19 cellular contexts compared by ENCODE assay signal in the genomic region with DNA sequence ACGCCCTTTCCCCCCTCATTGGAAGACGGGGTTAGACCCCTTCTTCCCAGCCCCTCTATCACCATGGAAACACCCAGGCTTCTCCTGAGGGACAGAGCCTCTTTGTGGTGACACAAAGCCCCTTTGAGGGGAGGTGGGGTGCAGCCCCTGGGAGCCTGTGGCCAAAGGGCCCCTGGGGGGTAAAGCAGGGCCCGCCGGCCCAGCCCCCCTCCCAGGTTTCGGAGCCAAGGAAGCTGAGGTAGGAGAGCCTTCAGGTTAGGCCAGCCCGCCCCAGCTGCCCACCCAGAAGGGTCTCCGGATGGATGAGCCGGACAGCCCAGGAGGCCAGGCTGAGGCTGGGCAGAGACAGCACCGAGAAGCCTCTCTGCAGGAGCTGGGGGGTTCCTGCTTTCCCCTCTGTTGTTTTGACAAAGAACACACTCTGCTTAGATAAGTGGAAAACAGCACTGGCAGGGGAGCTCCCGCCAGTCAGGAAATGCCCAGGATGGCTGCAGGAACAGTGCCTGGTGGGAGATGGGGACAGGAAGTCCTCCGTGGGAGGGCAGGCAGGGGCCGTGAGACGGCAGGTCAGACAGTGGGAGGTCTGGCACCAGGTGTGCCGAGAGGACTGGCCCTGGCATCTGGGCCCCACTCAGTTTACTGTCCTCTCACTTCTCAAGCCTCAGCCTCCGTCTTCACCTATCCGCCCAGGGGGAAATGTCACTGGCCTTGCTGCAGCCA. TPM values are rescaled to one million over a fixed set of nuclear protein-coding genes. Genes with fewer than 3 reads are reported as not detected.
DNase-seq lines count a peak whose midpoint lies in the region; ATAC-seq and TF ChIP-seq lines count a peak whose summit lies in the region.
"Had no signal": no experiment of that assay in that cellular context is flagged by ENCODE, and none has a peak within 500 bp of the region (broad histone marks: within the 10 kb centered on the region; RNA-seq: fewer than 3 reads in every experiment).

No MANE protein-coding gene starts in this region.

- H3K9me3 Mint-ChIP-seq in glutamatergic neuron (ENCODE audit: unreplicated experiment), result peaks cover 4% of the 10 kb centered on the region
- H3K9me3 Mint-ChIP-seq in HFFc6, result peaks cover 7% of the 10 kb centered on the region

- peaks cover 7% of the 10 kb centered on the region for H3K36me3 Mint-ChIP-seq in glutamatergic neuron (ENCODE audit: unreplicated experiment)
- peaks cover 7% of the 10 kb centered on the region for H3K36me3 Mint-ChIP-seq in HFFc6 (ENCODE audit: low read depth)
- H3K36me3 Mint-ChIP-seq: activated naive CD8-positive, alpha-beta T cell treated with anti-CD3 and anti-CD28 coated beads for 36 hours had no signal

- H3K4me1 Mint-ChIP-seq in glutamatergic neuron (ENCODE audit: low read depth, unreplicated experiment), result peaks cover 42% of the 10 kb centered on the region
- H3K4me1 Mint-ChIP-seq in HFFc6 (ENCODE audit: low read depth), result no peaks in the 10 kb centered on the region
- H3K4me1 Mint-ChIP-seq: activated naive CD8-positive, alpha-beta T cell treated with anti-CD3 and anti-CD28 coated beads for 36 hours had no signal

- H3K4me3 Mint-ChIP-seq in glutamatergic neuron (ENCODE audit: unreplicated experiment), result no peak overlapping the region
- no peak overlapping the region for H3K4me3 Mint-ChIP-seq in HFFc6
- H3K4me3 Mint-ChIP-seq: activated naive CD8-positive, alpha-beta T cell treated with anti-CD3 and anti-CD28 coated beads for 36 hours; stimulated activated naive CD8-positive, alpha-beta T cell treated with anti-CD3 and anti-CD28 coated beads, Interleukin-15, Interleukin-2, amounts not matched to agents 100 ng/mL and 50 ng/mL, for 24 hours had no signal

- TF ChIP-seq CTCF in right atrium auricular region (IDR thresholded peaks at IDR 0.05) (no peak), coronary artery (IDR thresholded peaks at IDR 0.05) (no peak), mucosa of descending colon (IDR thresholded peaks at IDR 0.05) (no peak), upper lobe of right lung (IDR thresholded peaks at IDR 0.05) (no peak), glutamatergic neuron (IDR thresholded peaks at IDR 0.05; ENCODE audit: partially characterized antibody, unreplicated experiment) (no peak), HFFc6 (IDR thresholded peaks at IDR 0.05) (no peak)

- H3K27ac Mint-ChIP-seq in glutamatergic neuron (ENCODE audit: unreplicated experiment) (no peak overlapping the region), HFFc6 (no peak overlapping the region)
- H3K27ac Mint-ChIP-seq: activated naive CD8-positive, alpha-beta T cell treated with anti-CD3 and anti-CD28 coated beads for 36 hours; stimulated activated naive CD8-positive, alpha-beta T cell treated with anti-CD3 and anti-CD28 coated beads, Interleukin-15, Interleukin-2, amounts not matched to agents 100 ng/mL and 50 ng/mL, for 24 hours had no signal

- ATAC-seq in Right ventricle myocardium inferior (no peak), mucosa of descending colon (no peak), upper lobe of right lung (no peak), GM21367 (IDR thresholded peaks at IDR 0.05; ENCODE audit: unreplicated experiment) (no peak)
- ATAC-seq: A549, left lung, Panc1 had no signal

- H3K4me1 ChIP-seq in right atrium auricular region, result peaks cover 0 to 58% of the 10 kb centered on the region in 2 donors
- no peaks in the 10 kb centered on the region for H3K4me1 ChIP-seq in mucosa of descending colon (ENCODE audit: low read depth)
- H3K4me1 ChIP-seq in upper lobe of right lung, result peaks cover 44% of the 10 kb centered on the region
- H3K4me1 ChIP-seq: A549 had no signal

- H3K27me3 Mint-ChIP-seq in glutamatergic neuron (ENCODE audit: unreplicated experiment), result peaks cover 1% of the 10 kb centered on the region
- peaks cover 15% of the 10 kb centered on the region for H3K27me3 Mint-ChIP-seq in HFFc6 (ENCODE audit: insufficient read depth)
- H3K27me3 Mint-ChIP-seq: activated naive CD8-positive, alpha-beta T cell treated with anti-CD3 and anti-CD28 coated beads for 36 hours; stimulated activated naive CD8-positive, alpha-beta T cell treated with anti-CD3 and anti-CD28 coated beads, Interleukin-15, Interleukin-2, amounts not matched to agents 100 ng/mL and 50 ng/mL, for 24 hours had no signal

- H3K27me3 ChIP-seq in right atrium auricular region (no peaks in the 10 kb centered on the region), upper lobe of right lung (no peaks in the 10 kb centered on the region)
- H3K27me3 ChIP-seq: left lung, vagina had no signal

- DNase-seq in Right ventricle myocardium inferior (ENCODE audit: missing footprints), result peak; percentile 39
- DNase-seq in right atrium auricular region (ENCODE audit: low spot score), result no peak
- no peak for DNase-seq in coronary artery (ENCODE audit: low spot score)
- DNase-seq in mucosa of descending colon, result peak in 2 of 3 donors; percentile 18 to 29
- no peak for DNase-seq in upper lobe of right lung
- no peak for DNase-seq in glutamatergic neuron
- DNase-seq in HFFc6, result no peak
- DNase-seq: activated CD4-positive, alpha-beta T cell treated with anti-CD3 and anti-CD28 coated beads, Interleukin-2, amount 50 U/mL, for 4 hours; activated naive CD8-positive, alpha-beta T cell treated with anti-CD3 and anti-CD28 coated beads for 36 hours; activated T-cell treated with anti-CD3 and anti-CD28 coated beads, Interleukin-2, amount 50 U/mL, for 48 hours; GM23248; NCI-H2029 treated with DMSO at 0.1 percent for 48 hours; NCI-H748 treated with DMSO at 0.1 percent for 48 hours had no signal

- no peak overlapping the region for H3K4me3 ChIP-seq in right atrium auricular region
- no peak overlapping the region for H3K4me3 ChIP-seq in coronary artery
- H3K4me3 ChIP-seq in mucosa of descending colon, result no peak overlapping the region
- H3K4me3 ChIP-seq in upper lobe of right lung, result no peak overlapping the region
- H3K4me3 ChIP-seq: A549, GM23248, left lung, vagina had no signal

- H3K36me3 ChIP-seq in right atrium auricular region (no peaks in the 10 kb centered on the region), mucosa of descending colon (ENCODE audit: low read depth) (no peaks in the 10 kb centered on the region), upper lobe of right lung (no peaks in the 10 kb centered on the region)
- H3K36me3 ChIP-seq: left lung, vagina had no signal

- peaks cover 0 to 5% of the 10 kb centered on the region in 2 donors for H3K9me3 ChIP-seq in right atrium auricular region
- H3K9me3 ChIP-seq in mucosa of descending colon, result peaks cover 2% of the 10 kb centered on the region
- no peaks in the 10 kb centered on the region for H3K9me3 ChIP-seq in upper lobe of right lung
- H3K9me3 ChIP-seq: A549, vagina had no signal

- intact Hi-C loops in Right ventricle myocardium inferior (cut with DNase I), result no loop called here
- intact Hi-C loops in mucosa of descending colon (cut with DNase I, micrococcal nuclease), result no loop called here
- intact Hi-C loops in upper lobe of right lung (cut with DNase I), result no loop called here

- peak overlapping the region in 1 of 2 donors; percentile 48 for H3K27ac ChIP-seq in right atrium auricular region
- peak overlapping the region; percentile 38 to 95 for H3K27ac ChIP-seq in coronary artery
- H3K27ac ChIP-seq in upper lobe of right lung, result peak overlapping the region; percentile 51
- H3K27ac ChIP-seq: A549, GM23248, left lung, vagina had no signal

RNA-seq across cellular contexts. Expression of a gene that starts 18.2 kb away (rescaled TPM):
- total RNA-seq in Right ventricle myocardium inferior (30.5 TPM), right atrium auricular region (10 to 100 TPM; 16.7 to 35.8 TPM), mucosa of descending colon (10 to 100 TPM; 11.2 to 15.3 (median 15.1) TPM), upper lobe of right lung (25.4 TPM), glutamatergic neuron (ENCODE audit: unreplicated experiment) (119 TPM)
- total RNA-seq in HFFc6 (2021; fragmentation: NEBNext Ultra II Directional; extraction: Animal tissue kit (Norgen Biotek cat#: 25700)), result 1 to 10 TPM; 1.5 to 3.3 (median 2.0) TPM

RNA-seq across cellular contexts. Expression of a gene that starts 22.5 kb away (rescaled TPM):
- total RNA-seq in Right ventricle myocardium inferior (54.6 TPM), right atrium auricular region (100 to 1,000 TPM in 1 of 2 donors, 10 to 100 TPM in 1; 95.2 to 101 TPM), mucosa of descending colon (10 to 100 TPM; 17.5 to 29.7 (median 27.6) TPM), upper lobe of right lung (37.8 TPM), glutamatergic neuron (ENCODE audit: unreplicated experiment) (31.8 TPM)
- total RNA-seq in HFFc6 (2021; fragmentation: NEBNext Ultra II Directional; extraction: Animal tissue kit (Norgen Biotek cat#: 25700)), result 10 to 100 TPM; 28.5 to 38.0 (median 34.9) TPM

RNA-seq across cellular contexts. Expression of a gene that starts 56.8 kb away (rescaled TPM):
- total RNA-seq in Right ventricle myocardium inferior (40.9 TPM), right atrium auricular region (10 to 100 TPM; 16.2 to 18.4 TPM), mucosa of descending colon (10 to 100 TPM; 20.9 to 23.6 (median 22.6) TPM), upper lobe of right lung (40.7 TPM), glutamatergic neuron (ENCODE audit: unreplicated experiment) (6.4 TPM)
- 10 to 100 TPM; 24.8 to 30.6 (median 28.3) TPM for total RNA-seq in HFFc6 (2021; fragmentation: NEBNext Ultra II Directional; extraction: Animal tissue kit (Norgen Biotek cat#: 25700))

RNA-seq across cellular contexts. Expression of a gene that starts 56.8 kb away (rescaled TPM):
- 104 TPM for total RNA-seq in Right ventricle myocardium inferior
- 100 to 1,000 TPM; 142 to 195 TPM for total RNA-seq in right atrium auricular region
- total RNA-seq in mucosa of descending colon, result 10 to 100 TPM; 61.2 to 88.7 (median 70.7) TPM
- 175 TPM for total RNA-seq in upper lobe of right lung
- 34.8 TPM for total RNA-seq in glutamatergic neuron (ENCODE audit: unreplicated experiment)
- 100 to 1,000 TPM; 215 to 306 (median 234) TPM for total RNA-seq in HFFc6 (2021; fragmentation: NEBNext Ultra II Directional; extraction: Animal tissue kit (Norgen Biotek cat#: 25700))

Comparison
In these comparisons a context has a peak if more than half of its experiments do, and no peak if none do; other contexts are left out.
1. DNase-seq: peak in Right ventricle myocardium inferior (single experiment) and mucosa of descending colon (2 of 3); none in right atrium auricular region (single experiment), coronary artery (single experiment), upper lobe of right lung (single experiment), glutamatergic neuron (single experiment) and HFFc6 (single experiment).